ENCODE assay signal across 8 cellular contexts in the genomic region with DNA sequence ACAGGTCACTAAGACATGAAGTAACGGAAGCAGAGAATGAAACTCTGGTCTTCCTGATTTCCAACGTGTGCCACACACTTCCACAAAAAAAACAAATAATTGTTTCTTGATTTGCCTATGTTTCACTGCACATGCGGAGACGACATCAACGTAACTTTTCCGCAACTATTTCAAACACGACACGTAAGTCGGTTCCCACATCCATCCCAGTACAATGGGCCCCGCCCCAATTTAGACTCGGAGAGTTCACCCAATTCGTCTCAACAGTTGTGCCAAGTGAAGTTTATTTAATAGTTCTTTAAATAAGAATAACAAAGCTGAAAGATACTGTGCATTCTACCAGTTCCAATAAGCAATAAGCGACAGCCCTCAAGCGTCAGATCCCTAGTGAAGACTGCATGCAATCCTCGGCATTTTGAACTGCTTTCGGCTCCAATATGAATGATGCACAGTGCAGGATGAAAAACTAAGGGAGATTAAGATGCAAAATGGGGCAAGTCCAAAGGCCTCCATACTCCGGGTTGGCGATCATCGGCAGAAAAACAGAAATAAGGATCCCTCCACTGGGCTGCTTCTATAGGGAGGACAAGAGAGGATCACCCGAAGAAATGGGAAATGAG. TPM values are rescaled to one million over a fixed set of nuclear protein-coding genes. Genes with fewer than 3 reads are reported as not detected.
DNase-seq lines count a peak whose midpoint lies in the region; ATAC-seq, FAIRE-seq and TF ChIP-seq lines count a peak whose summit lies in the region.

No MANE protein-coding gene starts in this region.

- peaks cover 31% of the 10 kb centered on the region for H3K4me1 Mint-ChIP-seq in activated CD8-positive, alpha-beta T cell treated with anti-CD3 and anti-CD28 coated beads for 36 hours (ENCODE audit: low read depth)

- peak overlapping the region; percentile 79 for H3K4me3 ChIP-seq in fibroblast of the aortic adventitia (ENCODE audit: low read depth, low read length)

- H3K36me3 Mint-ChIP-seq in activated CD8-positive, alpha-beta T cell treated with anti-CD3 and anti-CD28 coated beads for 36 hours (ENCODE audit: low read depth): peaks cover 36% of the 10 kb centered on the region

- intact Hi-C loops in activated CD8-positive, alpha-beta T cell treated with anti-CD3 and anti-CD28 coated beads for 36 hours (cut with micrococcal nuclease): no loop called here

- no peak for TF ChIP-seq CTCF in activated CD8-positive, alpha-beta T cell treated with anti-CD3 and anti-CD28 coated beads for 36 hours (IDR thresholded peaks at IDR 0.05)
- TF ChIP-seq CTCF in fibroblast of the aortic adventitia (IDR thresholded peaks at IDR 0.05; ENCODE audit: insufficient read depth, low read length): no peak
- TF ChIP-seq CTCF in omental fat pad (IDR thresholded peaks at IDR 0.05): no peak

- POLR2A ChIA-PET in activated CD8-positive, alpha-beta T cell treated with anti-CD3 and anti-CD28 coated beads for 36 hours (lab: Charles Lee): interaction anchor here (0.5 to 3.2 kb wide), 7 partner anchors 10 to 49 kb away, joined by 3 to 14 read pairs (median 4); no protein-coding TSS in a partner anchor

- H3K4me3 Mint-ChIP-seq in activated CD8-positive, alpha-beta T cell treated with anti-CD3 and anti-CD28 coated beads for 36 hours: peak overlapping the region; percentile 99

- FAIRE-seq in HTR-8/SVneo (lab: Jason Lieb, UNC): no peak

- peak overlapping the region; percentile 99 for H3K27ac Mint-ChIP-seq in activated CD8-positive, alpha-beta T cell treated with anti-CD3 and anti-CD28 coated beads for 36 hours

- CTCF ChIA-PET in activated CD8-positive, alpha-beta T cell treated with anti-CD3 and anti-CD28 coated beads for 36 hours (lab: Charles Lee): no interaction called here

- H3K9me3 Mint-ChIP-seq in activated CD8-positive, alpha-beta T cell treated with anti-CD3 and anti-CD28 coated beads for 36 hours: no peaks in the 10 kb centered on the region

- DNase-seq in DMS79 treated with DMSO at 0.1 percent for 48 hours (lab: John Stamatoyannopoulos, UW) (peak; percentile 55), DMS79 (lab: John Stamatoyannopoulos, UW) (no peak), fibroblast of the aortic adventitia (ENCODE audit: low read depth) (peak; percentile 49), omental fat pad (ENCODE audit: low spot score) (no peak), HTR-8/SVneo (ENCODE audit: insufficient read length, low spot score) (no peak), NCI-H226 (no peak)
- DNase-seq in activated CD8-positive, alpha-beta T cell treated with anti-CD3 and anti-CD28 coated beads for 36 hours: peak; percentile 21

- H3K27me3 Mint-ChIP-seq in activated CD8-positive, alpha-beta T cell treated with anti-CD3 and anti-CD28 coated beads for 36 hours: no peaks in the 10 kb centered on the region

- ATAC-seq in HG03520 (IDR thresholded peaks at IDR 0.05; ENCODE audit: unreplicated experiment) (peak; percentile 2), omental fat pad (ENCODE audit: low FRiP score) (peak; percentile 39)
- no peak for ATAC-seq in activated CD8-positive, alpha-beta T cell treated with anti-CD3 and anti-CD28 coated beads for 36 hours

RNA-seq across cellular contexts. Expression of a gene that starts 0.7 kb away (rescaled TPM):
- total RNA-seq in activated CD8-positive, alpha-beta T cell treated with anti-CD3 and anti-CD28 coated beads for 36 hours: 100 to 1,000 TPM; 388 to 390 TPM
- total RNA-seq in fibroblast of the aortic adventitia (ENCODE audit: low replicate concordance) (145 and 179 TPM in 2 replicates), omental fat pad (10 to 100 TPM; 62.9 to 86.1 (median 82.0) TPM)

RNA-seq across cellular contexts. Expression of a gene that starts 17.7 kb away (rescaled TPM):
- 10 to 100 TPM; 25.3 to 27.0 TPM for total RNA-seq in activated CD8-positive, alpha-beta T cell treated with anti-CD3 and anti-CD28 coated beads for 36 hours
- total RNA-seq in fibroblast of the aortic adventitia (ENCODE audit: low replicate concordance) (60.7 and 126 TPM in 2 replicates), omental fat pad (10 to 100 TPM; 38.4 to 56.6 (median 40.6) TPM)

RNA-seq across cellular contexts. Expression of a gene that starts 33.9 kb away (rescaled TPM):
- total RNA-seq in activated CD8-positive, alpha-beta T cell treated with anti-CD3 and anti-CD28 coated beads for 36 hours: 1 to 10 TPM; 6.5 to 6.6 TPM
- total RNA-seq in fibroblast of the aortic adventitia (ENCODE audit: low replicate concordance): 7.6 and 8.1 TPM in 2 replicates
- total RNA-seq in omental fat pad: 1 to 10 TPM; 1.4 to 3.9 (median 1.8) TPM

Comparison
In these comparisons a context has a peak if more than half of its experiments do, and no peak if none do; other contexts are left out.
1. DNase-seq: peak in DMS79 treated with DMSO at 0.1 percent for 48 hours (single experiment), activated CD8-positive, alpha-beta T cell treated with anti-CD3 and anti-CD28 coated beads for 36 hours (single experiment) and fibroblast of the aortic adventitia (single experiment); none in DMS79 (single experiment), omental fat pad (single experiment), HTR-8/SVneo (single experiment) and NCI-H226 (single experiment).